In the genomic region with DNA sequence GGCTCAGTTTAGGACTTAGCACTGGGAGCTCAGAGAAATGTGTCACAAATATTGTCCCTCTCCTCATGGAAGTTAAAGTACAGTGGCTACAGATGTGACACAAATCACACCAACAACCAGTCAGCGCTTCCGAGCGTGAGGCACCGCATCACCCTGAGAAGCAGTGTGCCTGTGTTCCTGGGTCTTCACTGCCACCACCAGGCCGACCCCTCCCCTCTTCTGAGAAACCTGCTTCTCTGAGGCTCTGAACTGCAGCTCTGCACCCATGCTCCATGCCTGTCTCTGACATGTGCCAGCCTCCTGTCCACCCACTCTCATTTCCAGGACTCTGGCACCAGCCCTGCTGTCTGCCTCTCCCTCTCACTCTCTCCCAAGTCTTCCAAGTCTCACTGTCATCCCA, we compare ENCODE assay signal across 9 cellular contexts.
"Had no signal": no experiment of that assay in that cellular context is flagged by ENCODE, and none has a peak within 500 bp of the region (broad histone marks: within the 10 kb centered on the region; RNA-seq: fewer than 3 reads in every experiment).

No MANE protein-coding gene starts in this region.

- FAIRE-seq: H54, HepG2 had no signal

- H3K4me2 ChIP-seq: KMS-11 had no signal

- H3K4me1 Mint-ChIP-seq: IgD-negative memory B cell had no signal

- H3K4me3 Mint-ChIP-seq: H9, IgD-negative memory B cell had no signal

- ATAC-seq: HepG2 had no signal

- H3K27me3 Mint-ChIP-seq: IgD-negative memory B cell had no signal

- DNase-seq: GOT3, H9, HCEC 1CT, KBM-7 had no signal

- H3K9ac ChIP-seq: KMS-11 had no signal

- H3K27ac Mint-ChIP-seq: H9, IgD-negative memory B cell had no signal

- H3K36me3 Mint-ChIP-seq: IgD-negative memory B cell had no signal

- H3K9me3 Mint-ChIP-seq: H9, IgD-negative memory B cell had no signal

- H3K27ac ChIP-seq: HL-60, KMS-11 had no signal
